Comparison of ENCODE assay signal across 2 cellular contexts in the genomic region with DNA sequence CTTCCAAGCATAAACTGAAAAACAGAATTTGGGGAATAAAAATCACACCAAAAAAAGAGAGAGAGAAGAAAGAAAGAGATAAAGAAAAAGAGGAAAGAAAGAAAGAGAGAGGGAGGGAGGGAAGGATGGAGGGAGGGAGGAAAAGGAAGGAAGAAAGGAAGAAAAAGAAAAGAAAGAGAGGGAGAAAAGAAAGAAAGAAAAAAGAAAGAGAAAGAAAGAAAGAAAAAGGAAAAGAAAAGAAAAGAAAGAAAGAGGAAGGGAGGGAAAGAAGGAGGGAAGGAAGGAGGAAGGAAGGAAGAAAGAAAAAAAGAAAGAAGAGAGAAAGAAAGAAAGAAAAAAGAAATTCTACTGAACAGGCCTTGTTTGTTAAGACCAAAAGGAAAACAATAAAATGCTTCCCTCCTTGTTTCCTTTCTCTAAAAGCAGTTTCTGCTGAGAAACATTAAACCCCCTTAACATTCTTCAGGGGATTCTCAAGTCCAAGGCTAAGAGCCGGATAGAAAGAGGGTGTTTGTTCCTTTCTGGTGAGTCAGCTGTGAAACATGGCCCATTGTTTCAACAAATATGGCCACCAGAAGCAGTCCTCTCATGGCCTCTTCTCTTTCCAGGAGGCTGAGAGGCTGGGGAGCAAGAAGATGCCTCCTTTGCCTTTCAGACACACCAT.
TF ChIP-seq lines count a peak whose summit lies in the region.

No MANE protein-coding gene starts in this region.

TF ChIP-seq in HEK293, 187 proteins besides CTCF, POLR2A, EP300 and RAD21:
- TF ChIP-seq PRDM1 (tag by site-specific recombination; IDR thresholded peaks at IDR 0.05) (peak; percentile 23; the same call in 1 of the 2 replicates), ZNF558 (tag by site-specific recombination; IDR thresholded peaks at IDR 0.05) (no peak), ZNF19 (tag by site-specific recombination; IDR thresholded peaks at IDR 0.05; ENCODE audit: low read depth) (no peak), ZNF776 (tag by site-specific recombination; IDR thresholded peaks at IDR 0.05; ENCODE audit: borderline replicate concordance) (0 out of 2 replicates have a peak, but pooled peaks have one; percentile 49), ZNF366 (tag by site-specific recombination; conservative IDR thresholded peaks at IDR 0.05) (peak; percentile 86), ZNF157 (tag by site-specific recombination; IDR thresholded peaks at IDR 0.05) (no peak)

TF ChIP-seq in K562, 482 proteins besides CTCF, POLR2A, EP300 and RAD21:
- TF ChIP-seq LARP7 (IDR thresholded peaks at IDR 0.05) (no peak), ZNF512 (tag; IDR thresholded peaks at IDR 0.05) (peak; percentile 95)
